Comparison of ENCODE assay signal across 14 cellular contexts in the genomic region with DNA sequence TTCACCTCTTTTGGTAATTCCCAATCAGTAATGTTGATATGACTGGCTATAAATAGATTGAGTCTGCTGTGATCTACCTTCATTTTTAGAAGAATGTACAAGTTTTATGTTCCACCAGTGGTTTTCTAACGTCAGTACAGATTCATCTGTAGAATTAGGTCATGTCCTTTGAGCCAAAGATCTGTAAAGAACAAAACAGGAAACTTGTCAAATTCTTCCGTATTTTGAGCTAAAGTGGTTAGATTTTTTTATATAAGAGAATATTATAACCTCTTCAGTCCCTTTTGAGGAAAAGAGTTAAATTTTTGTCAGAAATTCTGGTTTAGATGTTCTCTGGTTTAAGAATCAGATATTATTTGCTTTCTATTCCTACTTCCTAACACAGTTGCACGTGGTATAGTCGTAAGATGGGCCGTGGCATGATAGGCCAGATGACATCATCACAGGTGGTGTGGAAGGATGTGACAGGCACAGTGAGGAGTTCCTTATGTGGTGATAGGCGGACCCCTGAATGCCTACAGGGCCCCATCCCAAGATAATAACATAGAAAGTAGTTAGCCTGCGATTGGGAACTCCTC.
DNase-seq lines count a peak whose midpoint lies in the region; ATAC-seq, FAIRE-seq and TF ChIP-seq lines count a peak whose summit lies in the region.
"Had no signal": no experiment of that assay in that cellular context is flagged by ENCODE, and none has a peak within 500 bp of the region (broad histone marks: within the 10 kb centered on the region; RNA-seq: fewer than 3 reads in every experiment).

No MANE protein-coding gene starts in this region.

- H3K9me3 ChIP-seq in esophagus (ENCODE audit: control insufficient read depth in 2 of 2, insufficient read depth in 1 of 2, low read depth in 1 of 2, low read length in 1 of 2) (no peaks in the 10 kb centered on the region), left ventricle myocardium inferior (replicated peaks) (no peaks in the 10 kb centered on the region), tibial nerve (no peaks in the 10 kb centered on the region), kidney (ENCODE audit: control insufficient read depth in 1 of 2, low read length in 2 of 2) (no peaks in the 10 kb centered on the region)

- H3K27ac Mint-ChIP-seq in T-helper 2 cell treated with Interferon-gamma antibody and Interleukin-4, amounts not matched to agents 5 μg/mL and 100 μg/mL, for 36 hours = peak overlapping the region; percentile 69
- peak overlapping the region; percentile 88 for H3K27ac Mint-ChIP-seq in activated T-helper 1 cell treated with anti-CD3 and anti-CD28 coated beads, Interleukin-12 subunit alpha, Interleukin-12 subunit beta, Interleukin-2, Interleukin-4 antibody, amounts not matched to agents 30 ng/mL and 10 ng/mL and 1 ng/mL, durations not matched to agents 14 hours and 24 hours and 36 hours
- H3K27ac Mint-ChIP-seq in stimulated activated memory B cell treated with anti-CD40 and anti-IgM and Interleukin-4, amounts not matched to agents 10 μg/mL and 1 μg/mL and 100 μg/mL, for 72 hours = peak overlapping the region; percentile 66

- H3K4me1 ChIP-seq in esophagus (ENCODE audit: control insufficient read depth in 2 of 2, insufficient read depth in 2 of 2, low read length in 1 of 2) = no peaks in the 10 kb centered on the region
- peaks cover 20% of the 10 kb centered on the region for H3K4me1 ChIP-seq in left ventricle myocardium inferior
- no peaks in the 10 kb centered on the region for H3K4me1 ChIP-seq in tibial nerve
- H3K4me1 ChIP-seq in kidney (ENCODE audit: control insufficient read depth in 1 of 2, insufficient read depth in 1 of 2, low read depth in 1 of 2, low read length in 2 of 2) = no peaks in the 10 kb centered on the region

- H3K4me3 ChIP-seq in esophagus (ENCODE audit: low read depth in 1 of 2, low read length in 2 of 2) = no peak overlapping the region
- H3K4me3 ChIP-seq in left ventricle myocardium inferior = no peak overlapping the region
- no peak overlapping the region for H3K4me3 ChIP-seq in tibial nerve
- no peak overlapping the region for H3K4me3 ChIP-seq in kidney (ENCODE audit: low read length in 2 of 2)

- WGBS in esophagus, 2 donors = 77 to 81% methylated on average over 7 of the region's 7 CpGs
- WGBS in tibial nerve, 2 donors = 81 to 84% methylated on average over 7 of the region's 7 CpGs

- peaks cover 15% of the 10 kb centered on the region for H3K27me3 Mint-ChIP-seq in T-helper 2 cell treated with Interferon-gamma antibody and Interleukin-4, amounts not matched to agents 5 μg/mL and 100 μg/mL, for 36 hours (ENCODE audit: low read depth)
- H3K27me3 Mint-ChIP-seq in activated T-helper 1 cell treated with anti-CD3 and anti-CD28 coated beads, Interleukin-12 subunit alpha, Interleukin-12 subunit beta, Interleukin-2, Interleukin-4 antibody, amounts not matched to agents 30 ng/mL and 10 ng/mL and 1 ng/mL, durations not matched to agents 14 hours and 24 hours and 36 hours (ENCODE audit: insufficient read depth) = no peaks in the 10 kb centered on the region
- no peaks in the 10 kb centered on the region for H3K27me3 Mint-ChIP-seq in stimulated activated memory B cell treated with anti-CD40 and anti-IgM and Interleukin-4, amounts not matched to agents 10 μg/mL and 1 μg/mL and 100 μg/mL, for 72 hours

- no peaks in the 10 kb centered on the region for H3K27me3 ChIP-seq in esophagus (ENCODE audit: control insufficient read depth in 1 of 2, insufficient read depth in 2 of 2, low read length in 2 of 2)
- no peaks in the 10 kb centered on the region for H3K27me3 ChIP-seq in left ventricle myocardium inferior (ENCODE audit: low read depth)
- no peaks in the 10 kb centered on the region for H3K27me3 ChIP-seq in tibial nerve

- TF ChIP-seq POLR2A in tibial nerve (IDR thresholded peaks at IDR 0.05) = no peak

- H3K36me3 ChIP-seq in esophagus (ENCODE audit: control insufficient read depth in 2 of 2, insufficient read depth in 2 of 2, low read length in 1 of 2) (peaks cover 0 to 4% of the 10 kb centered on the region in 2 donors), left ventricle myocardium inferior (peaks cover 39% of the 10 kb centered on the region), tibial nerve (peaks cover 0 to 64% (median 0%) of the 10 kb centered on the region in 3 donors), kidney (ENCODE audit: control insufficient read depth in 1 of 2, insufficient read depth in 2 of 2, low read length in 2 of 2) (peaks cover 0 to 4% of the 10 kb centered on the region in 2 donors)

- TF ChIP-seq CTCF in left ventricle myocardium inferior (IDR thresholded peaks at IDR 0.05; ENCODE audit: borderline replicate concordance) (no peak), tibial nerve (IDR thresholded peaks at IDR 0.05) (no peak), kidney (IDR thresholded peaks at IDR 0.05; ENCODE audit: borderline replicate concordance, extremely low read depth, insufficient read depth) (no peak)

- no peak for TF ChIP-seq EP300 in tibial nerve (IDR thresholded peaks at IDR 0.05)

- H3K4me3 Mint-ChIP-seq in T-helper 2 cell treated with Interferon-gamma antibody and Interleukin-4, amounts not matched to agents 5 μg/mL and 100 μg/mL, for 36 hours = peak overlapping the region; percentile 1
- H3K4me3 Mint-ChIP-seq in activated T-helper 1 cell treated with anti-CD3 and anti-CD28 coated beads, Interleukin-12 subunit alpha, Interleukin-12 subunit beta, Interleukin-2, Interleukin-4 antibody, amounts not matched to agents 30 ng/mL and 10 ng/mL and 1 ng/mL, durations not matched to agents 14 hours and 24 hours and 36 hours = peak overlapping the region; percentile 45
- no peak overlapping the region for H3K4me3 Mint-ChIP-seq in stimulated activated memory B cell treated with anti-CD40 and anti-IgM and Interleukin-4, amounts not matched to agents 10 μg/mL and 1 μg/mL and 100 μg/mL, for 72 hours
- H3K4me3 Mint-ChIP-seq: neural crest cell had no signal

- no peak for FAIRE-seq in kidney (lab: Jason Lieb, UNC)
- FAIRE-seq: GM18507 had no signal

- peak; percentile 61 for ATAC-seq in stimulated activated memory B cell treated with anti-CD40 and anti-IgM and Interleukin-4, amounts not matched to agents 10 μg/mL and 1 μg/mL and 100 μg/mL, for 72 hours
- ATAC-seq in GM21737 (IDR thresholded peaks at IDR 0.05; ENCODE audit: unreplicated experiment) = no peak

- H3K27ac ChIP-seq in esophagus (ENCODE audit: low read depth in 2 of 2, low read length in 1 of 2) (peak overlapping the region; percentile 18 to 42), left ventricle myocardium inferior (replicated peaks) (no peak overlapping the region), tibial nerve (no peak overlapping the region), kidney (ENCODE audit: low read depth in 2 of 2, low read length in 2 of 2) (no peak overlapping the region)
- H3K27ac ChIP-seq: epithelial cell of prostate, KMS-11 had no signal

- peaks cover 29% of the 10 kb centered on the region for H3K4me1 Mint-ChIP-seq in T-helper 2 cell treated with Interferon-gamma antibody and Interleukin-4, amounts not matched to agents 5 μg/mL and 100 μg/mL, for 36 hours (ENCODE audit: low read depth)
- H3K4me1 Mint-ChIP-seq in activated T-helper 1 cell treated with anti-CD3 and anti-CD28 coated beads, Interleukin-12 subunit alpha, Interleukin-12 subunit beta, Interleukin-2, Interleukin-4 antibody, amounts not matched to agents 30 ng/mL and 10 ng/mL and 1 ng/mL, durations not matched to agents 14 hours and 24 hours and 36 hours (ENCODE audit: low read depth) = peaks cover 79% of the 10 kb centered on the region
- peaks cover 16% of the 10 kb centered on the region for H3K4me1 Mint-ChIP-seq in stimulated activated memory B cell treated with anti-CD40 and anti-IgM and Interleukin-4, amounts not matched to agents 10 μg/mL and 1 μg/mL and 100 μg/mL, for 72 hours

- no peak overlapping the region for H3K9ac ChIP-seq in kidney (ENCODE audit: low read length in 2 of 2)
- H3K9ac ChIP-seq: KMS-11 had no signal

- intact Hi-C loops in activated T-helper 1 cell treated with anti-CD3 and anti-CD28 coated beads, Interleukin-12 subunit alpha, Interleukin-12 subunit beta, Interleukin-2, Interleukin-4 antibody, amounts not matched to agents 30 ng/mL and 10 ng/mL and 1 ng/mL, durations not matched to agents 14 hours and 24 hours and 36 hours (cut with micrococcal nuclease) = loop anchor here (1.0 to 10.0 kb wide), 6 partner anchors 8 to 420 kb away; no protein-coding TSS in a partner anchor
- intact Hi-C loops in left ventricle myocardium inferior (cut with micrococcal nuclease) (no loop called here), kidney (cut with DNase I) (no loop called here)

- no peaks in the 10 kb centered on the region for H3K9me3 Mint-ChIP-seq in T-helper 2 cell treated with Interferon-gamma antibody and Interleukin-4, amounts not matched to agents 5 μg/mL and 100 μg/mL, for 36 hours
- H3K9me3 Mint-ChIP-seq in activated T-helper 1 cell treated with anti-CD3 and anti-CD28 coated beads, Interleukin-12 subunit alpha, Interleukin-12 subunit beta, Interleukin-2, Interleukin-4 antibody, amounts not matched to agents 30 ng/mL and 10 ng/mL and 1 ng/mL, durations not matched to agents 14 hours and 24 hours and 36 hours = peaks cover 11% of the 10 kb centered on the region
- H3K9me3 Mint-ChIP-seq in stimulated activated memory B cell treated with anti-CD40 and anti-IgM and Interleukin-4, amounts not matched to agents 10 μg/mL and 1 μg/mL and 100 μg/mL, for 72 hours = no peaks in the 10 kb centered on the region
- H3K9me3 Mint-ChIP-seq: neural crest cell had no signal

- peaks cover 17% of the 10 kb centered on the region for H3K36me3 Mint-ChIP-seq in T-helper 2 cell treated with Interferon-gamma antibody and Interleukin-4, amounts not matched to agents 5 μg/mL and 100 μg/mL, for 36 hours (ENCODE audit: low read depth)
- H3K36me3 Mint-ChIP-seq in activated T-helper 1 cell treated with anti-CD3 and anti-CD28 coated beads, Interleukin-12 subunit alpha, Interleukin-12 subunit beta, Interleukin-2, Interleukin-4 antibody, amounts not matched to agents 30 ng/mL and 10 ng/mL and 1 ng/mL, durations not matched to agents 14 hours and 24 hours and 36 hours (ENCODE audit: low read depth) = peaks cover 67% of the 10 kb centered on the region
- H3K36me3 Mint-ChIP-seq in stimulated activated memory B cell treated with anti-CD40 and anti-IgM and Interleukin-4, amounts not matched to agents 10 μg/mL and 1 μg/mL and 100 μg/mL, for 72 hours = peaks cover 71% of the 10 kb centered on the region

- peak; percentile 35 for DNase-seq in T-helper 2 cell treated with Interferon-gamma antibody and Interleukin-4, amounts not matched to agents 5 μg/mL and 100 μg/mL, for 36 hours (ENCODE audit: low spot score)
- DNase-seq in activated T-helper 1 cell treated with anti-CD3 and anti-CD28 coated beads, Interleukin-12 subunit alpha, Interleukin-12 subunit beta, Interleukin-2, Interleukin-4 antibody, amounts not matched to agents 30 ng/mL and 10 ng/mL and 1 ng/mL, durations not matched to agents 14 hours and 24 hours and 36 hours (ENCODE audit: low spot score) = peak; percentile 60
- no peak for DNase-seq in left ventricle myocardium inferior
- DNase-seq in tibial nerve (ENCODE audit: low spot score in 2 of 2) = no peak
- DNase-seq in kidney = no peak
- DNase-seq: DMS79, NCI-H2171 treated with DMSO at 0.1 percent for 48 hours had no signal

Comparison
In these comparisons a context has a peak if more than half of its experiments do, and no peak if none do; other contexts are left out.
1. DNase-seq: peak in T-helper 2 cell treated with Interferon-gamma antibody and Interleukin-4, amounts not matched to agents 5 μg/mL and 100 μg/mL, for 36 hours (single experiment) and activated T-helper 1 cell treated with anti-CD3 and anti-CD28 coated beads, Interleukin-12 subunit alpha, Interleukin-12 subunit beta, Interleukin-2, Interleukin-4 antibody, amounts not matched to agents 30 ng/mL and 10 ng/mL and 1 ng/mL, durations not matched to agents 14 hours and 24 hours and 36 hours (single experiment); none in left ventricle myocardium inferior (single experiment), tibial nerve (0 of 2) and kidney (single experiment).
2. H3K27ac ChIP-seq: peak in esophagus (2 of 2); none in left ventricle myocardium inferior (single experiment), tibial nerve (0 of 4) and kidney (0 of 2).
3. Peak in every context shown above with its lines, with median percentiles within 50 percentile points of each other: H3K27ac Mint-ChIP-seq.